1 cellular context compared by ENCODE assay signal in genomic region chr22:45817705-45818104, GRCh38.
TF ChIP-seq lines count a peak whose summit lies in the region.

No MANE protein-coding gene starts in this region.

TF ChIP-seq in WTC11, 78 proteins besides CTCF, POLR2A, EP300 and RAD21 (continued from another document):
- TF ChIP-seq, protein P1, sequence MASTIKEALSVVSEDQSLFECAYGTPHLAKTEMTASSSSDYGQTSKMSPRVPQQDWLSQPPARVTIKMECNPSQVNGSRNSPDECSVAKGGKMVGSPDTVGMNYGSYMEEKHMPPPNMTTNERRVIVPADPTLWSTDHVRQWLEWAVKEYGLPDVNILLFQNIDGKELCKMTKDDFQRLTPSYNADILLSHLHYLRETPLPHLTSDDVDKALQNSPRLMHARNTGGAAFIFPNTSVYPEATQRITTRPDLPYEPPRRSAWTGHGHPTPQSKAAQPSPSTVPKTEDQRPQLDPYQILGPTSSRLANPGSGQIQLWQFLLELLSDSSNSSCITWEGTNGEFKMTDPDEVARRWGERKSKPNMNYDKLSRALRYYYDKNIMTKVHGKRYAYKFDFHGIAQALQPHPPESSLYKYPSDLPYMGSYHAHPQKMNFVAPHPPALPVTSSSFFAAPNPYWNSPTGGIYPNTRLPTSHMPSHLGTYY (CRISPR knock-in tag; IDR thresholded peaks at IDR 0.05), result no peak
